25 cellular contexts compared by ENCODE assay signal in genomic region chr19:979318-979741, GRCh38. TPM values are rescaled to one million over a fixed set of nuclear protein-coding genes. Genes with fewer than 3 reads are reported as not detected.
DNase-seq lines count a peak whose midpoint lies in the region; ATAC-seq and TF ChIP-seq lines count a peak whose summit lies in the region.
"Had no signal": no experiment of that assay in that cellular context is flagged by ENCODE, and none has a peak within 500 bp of the region (broad histone marks: within the 10 kb centered on the region; RNA-seq: fewer than 3 reads in every experiment).

No MANE protein-coding gene starts in this region.

- peaks cover 2% of the 10 kb centered on the region for H3K79me2 ChIP-seq in OCI-LY3 (ENCODE audit: low read length)

- no peak for ATAC-seq in mucosa of descending colon

- no peaks in the 10 kb centered on the region for H3K27me3 ChIP-seq in OCI-LY3 (ENCODE audit: low read depth, low read length)
- H3K27me3 ChIP-seq: suprapubic skin had no signal

- peak overlapping the region; percentile 74 for H3K4me2 ChIP-seq in OCI-LY3 (ENCODE audit: low read length)
- H3K4me2 ChIP-seq: KMS-11 had no signal

- 81 to 90% methylated on average over 15 to 17 of the region's 19 CpGs for WGBS in mesodermal cell (ENCODE audit: insufficient coverage in 2 of 2), 2 experiments

- H3K4me1 ChIP-seq in OCI-LY3 (ENCODE audit: low read length) (peaks cover 30% of the 10 kb centered on the region), mesodermal cell (ENCODE audit: control insufficient read depth, insufficient read depth, low read length, poor library complexity, severe bottlenecking) (peaks cover 15% of the 10 kb centered on the region), mucosa of descending colon (ENCODE audit: low read depth) (peaks cover 18% of the 10 kb centered on the region)

- H3K9me3 ChIP-seq in OCI-LY3 (ENCODE audit: insufficient read depth, low read length), result no peaks in the 10 kb centered on the region
- H3K9me3 ChIP-seq in mesodermal cell (ENCODE audit: control insufficient read depth, low read length), result no peaks in the 10 kb centered on the region
- no peaks in the 10 kb centered on the region for H3K9me3 ChIP-seq in mucosa of descending colon
- H3K9me3 ChIP-seq: suprapubic skin had no signal

- peak overlapping the region; percentile 50 for H3K9ac ChIP-seq in OCI-LY3 (ENCODE audit: low read length)
- H3K9ac ChIP-seq: KMS-11 had no signal

- TF ChIP-seq CTCF in GM12865 (IDR thresholded peaks at IDR 0.05; ENCODE audit: insufficient read depth, low read depth, low read length, missing control alignments) (no peak), OCI-LY3 (IDR thresholded peaks at IDR 0.05; ENCODE audit: low read depth, low read length) (no peak), mucosa of descending colon (IDR thresholded peaks at IDR 0.05) (no peak)

- H3K4me3 ChIP-seq in GM12865 (ENCODE audit: low read depth, low read length) (no peak overlapping the region), OCI-LY3 (ENCODE audit: low read length) (peak overlapping the region; percentile 47), mesodermal cell (ENCODE audit: extremely low read depth, insufficient read depth, low read length, poor library complexity, severe bottlenecking) (no peak overlapping the region), mucosa of descending colon (no peak overlapping the region)
- H3K4me3 ChIP-seq: dorsolateral prefrontal cortex, suprapubic skin had no signal

- peak overlapping the region; percentile 47; the same call in 1 of the 2 replicates for H2AFZ ChIP-seq in OCI-LY3 (ENCODE audit: low read depth, low read length)

- H3K36me3 ChIP-seq in OCI-LY3 (replicated peaks; ENCODE audit: low read depth, low read length), result no peaks in the 10 kb centered on the region
- peaks cover 10% of the 10 kb centered on the region for H3K36me3 ChIP-seq in mesodermal cell (ENCODE audit: control insufficient read depth, insufficient read depth, low read length)
- H3K36me3 ChIP-seq in mucosa of descending colon (ENCODE audit: low read depth), result no peaks in the 10 kb centered on the region
- H3K36me3 ChIP-seq: suprapubic skin had no signal

- DNase-seq in GM12865 (ENCODE audit: low read depth) (peak; percentile 47), mucosa of descending colon (no peak), Ammon's horn (ENCODE audit: low spot score) (no peak), anterior cingulate cortex (lab: John Stamatoyannopoulos, UW) (no peak)
- DNase-seq: ACHN; activated effector memory CD4-positive, alpha-beta T cell treated with anti-CD3 and anti-CD28 coated beads, Interleukin-2, amount 50 U/mL, for 16 hours; CD4-positive, CD25-positive, alpha-beta regulatory T cell; dorsolateral prefrontal cortex; GF-D8; MV-4-11; NCI-H1694 treated with DMSO at 0.1 percent for 48 hours; NCI-H2227 treated with DMSO at 0.1 percent for 48 hours; NCI-H82; retina; stimulated activated CD4-positive, alpha-beta T cell treated with anti-CD3 and anti-CD28 coated beads, Interleukin-12 subunit alpha, Interleukin-12 subunit beta, amount 100 ng/mL, for 4 hours had no signal

- no peaks in the 10 kb centered on the region for H4K20me1 ChIP-seq in OCI-LY3 (ENCODE audit: insufficient read depth, low read length)

- intact Hi-C loops in mucosa of descending colon (cut with DNase I, micrococcal nuclease), result no loop called here

- H3K27ac ChIP-seq in OCI-LY3 (ENCODE audit: low read length), result peak overlapping the region; percentile 41
- H3K27ac ChIP-seq in mesodermal cell (ENCODE audit: low read depth, low read length, severe bottlenecking), result peak overlapping the region; percentile 76
- H3K27ac ChIP-seq: dorsolateral prefrontal cortex, KMS-11, suprapubic skin had no signal

RNA-seq across cellular contexts. Expression of gene WDR18, which starts 4.8 kb away (rescaled TPM):
- polyA plus RNA-seq in mesodermal cell (2013, experiment 1 of 2), result 70.0 TPM
- 54.2 TPM for polyA plus RNA-seq in mesodermal cell (2013, experiment 2 of 2)
- total RNA-seq in mucosa of descending colon, result 10 to 100 TPM; 23.8 to 42.0 (median 33.0) TPM

RNA-seq across cellular contexts. Expression of gene GRIN3B, which starts 20.9 kb away (rescaled TPM):
- polyA plus RNA-seq in mesodermal cell (2013, experiment 1 of 2), result 1.7 TPM
- polyA plus RNA-seq in mesodermal cell (2013, experiment 2 of 2), result 1.4 TPM
- not detected for total RNA-seq in mucosa of descending colon
- total RNA-seq: CD4-positive, CD25-positive, alpha-beta regulatory T cell; left lobe of liver; T-helper 1 cell treated with Interleukin-12 subunit alpha and Interleukin-12 subunit beta and Interleukin-4 antibody, amounts not matched to agents 30 ng/mL and 1 ng/mL, for 36 hours had no signal
- polyA plus RNA-seq: CD4-positive, CD25-positive, alpha-beta regulatory T cell had no signal

RNA-seq across cellular contexts. Expression of gene TMEM259, which starts 41.6 kb away (rescaled TPM):
- 114 TPM for polyA plus RNA-seq in mesodermal cell (2013, experiment 1 of 2)
- 100 TPM for polyA plus RNA-seq in mesodermal cell (2013, experiment 2 of 2)
- 100 to 1,000 TPM; 185 to 199 (median 190) TPM for total RNA-seq in mucosa of descending colon

RNA-seq across cellular contexts. Expression of gene RNU6-2, which starts 42.0 kb away (rescaled TPM):
- polyA plus RNA-seq in mesodermal cell (2013, experiment 1 of 2), result under 0.01 TPM
- under 0.01 TPM for polyA plus RNA-seq in mesodermal cell (2013, experiment 2 of 2)
- total RNA-seq in mucosa of descending colon, result not detected
- total RNA-seq: CD4-positive, CD25-positive, alpha-beta regulatory T cell; dorsolateral prefrontal cortex; epithelial cell of proximal tubule; frontal cortex; left lobe of liver; omental fat pad; suprapubic skin; T-helper 1 cell treated with Interleukin-12 subunit alpha and Interleukin-12 subunit beta and Interleukin-4 antibody, amounts not matched to agents 30 ng/mL and 1 ng/mL, for 36 hours had no signal
- polyA plus RNA-seq: adipose tissue; CD4-positive, CD25-positive, alpha-beta regulatory T cell had no signal

RNA-seq across cellular contexts. Expression of gene CNN2, which starts 47.1 kb away (rescaled TPM):
- 170 TPM for polyA plus RNA-seq in mesodermal cell (2013, experiment 1 of 2)
- 152 TPM for polyA plus RNA-seq in mesodermal cell (2013, experiment 2 of 2)
- total RNA-seq in mucosa of descending colon, result 10 to 100 TPM; 65.0 to 88.8 (median 84.7) TPM
